Comparison of ENCODE assay signal across 8 cellular contexts in the genomic region with DNA sequence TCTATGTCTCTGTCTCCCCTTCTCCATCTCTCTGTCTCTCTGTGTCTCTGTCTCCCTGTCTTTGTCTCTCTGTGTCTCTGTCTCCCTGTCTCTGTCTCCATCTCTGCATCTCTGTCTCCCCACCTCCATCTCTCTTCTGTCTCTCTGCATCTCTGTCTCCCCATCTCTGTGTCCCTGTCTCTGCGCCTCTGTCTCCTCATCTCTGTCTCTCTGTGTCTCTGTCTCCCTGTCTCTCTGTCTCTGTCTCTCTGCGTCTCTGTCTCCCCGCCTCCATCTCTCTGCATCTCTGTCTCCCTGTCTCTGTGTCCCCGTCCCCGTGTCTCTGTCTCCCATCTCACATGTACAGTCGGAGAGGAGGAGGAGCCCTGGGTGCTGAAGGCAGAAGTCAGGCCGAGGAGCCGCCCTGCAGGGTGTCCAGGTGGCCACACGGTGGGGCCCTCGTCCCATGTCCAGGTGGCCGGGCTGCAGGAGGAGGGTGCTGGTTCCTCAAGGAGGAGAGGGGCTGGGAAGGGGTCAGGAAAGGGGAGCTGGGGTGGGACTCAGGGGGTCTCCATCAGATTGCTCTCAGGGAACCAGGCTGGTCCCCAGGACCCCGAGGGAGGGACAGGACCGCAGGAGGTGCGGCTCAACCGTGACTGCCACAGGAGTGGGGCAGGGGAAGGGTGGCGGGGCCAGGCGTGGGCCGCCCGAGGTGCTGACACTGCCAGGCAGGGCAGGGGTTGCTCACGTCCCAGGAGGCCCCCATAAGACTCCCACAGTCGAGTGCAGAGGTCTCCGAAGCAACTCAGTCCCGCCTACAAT. TPM values are rescaled to one million over a fixed set of nuclear protein-coding genes. Genes with fewer than 3 reads are reported as not detected.
DNase-seq lines count a peak whose midpoint lies in the region; FAIRE-seq and TF ChIP-seq lines count a peak whose summit lies in the region.

No MANE protein-coding gene starts in this region.

- DNase-seq in EL (peak; percentile 57), M059J (ENCODE audit: low read depth) (peak; percentile 68), SK-N-SH (peak; percentile 91), head of caudate nucleus (peak; percentile 32 to 86 (median 71)), progenitor cell of endocrine pancreas (ENCODE audit: low spot score, unreplicated experiment) (peak; percentile 77), urothelium cell line (ENCODE audit: low spot score) (peak; percentile 77), GOT3 (lab: John Stamatoyannopoulos, UW) (no peak)
- peak; percentile 82 for DNase-seq in activated naive CD4-positive, alpha-beta T cell treated with anti-CD3 and anti-CD28 coated beads for 36 hours

- no peaks in the 10 kb centered on the region for H3K36me3 Mint-ChIP-seq in activated naive CD4-positive, alpha-beta T cell treated with anti-CD3 and anti-CD28 coated beads for 36 hours (ENCODE audit: low read depth)
- no peaks in the 10 kb centered on the region for H3K36me3 Mint-ChIP-seq in progenitor cell of endocrine pancreas (ENCODE audit: insufficient read depth)

- CTCF ChIA-PET in SK-N-SH (lab: Yijun Ruan, JAX): interaction anchor here (0.6 to 7.9 kb wide), 27 partner anchors 11 to 694 kb away, joined by 3 to 143 read pairs (median 5); partner anchors contain the start of genes C11orf21, TSPAN32 and TSSC4
- CTCF ChIA-PET in activated naive CD4-positive, alpha-beta T cell treated with anti-CD3 and anti-CD28 coated beads for 36 hours (lab: Charles Lee): interaction anchor here (1.1 to 3.5 kb wide), 6 partner anchors 11 to 223 kb away, joined by 3 to 27 read pairs (median 9); partner anchors contain the start of genes C11orf21 and TSPAN32

- intact Hi-C loops in activated naive CD4-positive, alpha-beta T cell treated with anti-CD3 and anti-CD28 coated beads for 36 hours (cut with micrococcal nuclease): loop anchor here (1.0 to 10.0 kb wide), 4 partner anchors 102 to 338 kb away; partner anchors contain the start of gene TSSC4
- intact Hi-C loops in head of caudate nucleus (cut with DNase I): loop anchor here (10.0 kb wide), 1 partner anchor 98 kb away; no protein-coding TSS in a partner anchor

- H3K79me2 ChIP-seq in SK-N-SH (ENCODE audit: insufficient read depth): no peaks in the 10 kb centered on the region

- H3K27me3 Mint-ChIP-seq in activated naive CD4-positive, alpha-beta T cell treated with anti-CD3 and anti-CD28 coated beads for 36 hours (ENCODE audit: low read depth): no peaks in the 10 kb centered on the region
- peaks cover 25% of the 10 kb centered on the region for H3K27me3 Mint-ChIP-seq in progenitor cell of endocrine pancreas

- no peak overlapping the region for H3K4me3 Mint-ChIP-seq in activated naive CD4-positive, alpha-beta T cell treated with anti-CD3 and anti-CD28 coated beads for 36 hours
- no peak overlapping the region for H3K4me3 Mint-ChIP-seq in progenitor cell of endocrine pancreas (ENCODE audit: low read depth)

- no peaks in the 10 kb centered on the region for H3K27me3 ChIP-seq in SK-N-SH (ENCODE audit: insufficient read depth)

- no peaks in the 10 kb centered on the region for H3K9me3 Mint-ChIP-seq in activated naive CD4-positive, alpha-beta T cell treated with anti-CD3 and anti-CD28 coated beads for 36 hours
- H3K9me3 Mint-ChIP-seq in progenitor cell of endocrine pancreas (ENCODE audit: low read depth): no peaks in the 10 kb centered on the region

- WGBS in SK-N-SH (ENCODE audit: low lambda C conversion rate): 10% methylated on average over 11 of the region's 23 CpGs

- POLR2A ChIA-PET in SK-N-SH (lab: Yijun Ruan, JAX): no interaction called here

- H3K36me3 ChIP-seq in SK-N-SH (replicated peaks in 1 of 2; ENCODE audit: control insufficient read depth in 1 of 2, insufficient read depth in 2 of 2, low read length in 1 of 2): no peaks in the 10 kb centered on the region

- no peaks in the 10 kb centered on the region for H4K20me1 ChIP-seq in SK-N-SH (ENCODE audit: insufficient read depth)

- H3K4me3 ChIP-seq in SK-N-SH (ENCODE audit: low read depth in 2 of 2, low read length in 1 of 2): no peak overlapping the region

- peak; percentile 60 for TF ChIP-seq CTCF in SK-N-SH (IDR thresholded peaks at IDR 0.05)
- peak; percentile 83 for TF ChIP-seq CTCF in progenitor cell of endocrine pancreas (IDR thresholded peaks at IDR 0.05; ENCODE audit: unreplicated experiment)

- no peak overlapping the region for H2AFZ ChIP-seq in SK-N-SH (ENCODE audit: low read depth)

- H3K9me2 ChIP-seq in SK-N-SH: no peaks in the 10 kb centered on the region

- peaks cover 0 to 28% of the 10 kb centered on the region in 2 experiments; a peak in 1 of 4 replicates for H3K4me1 ChIP-seq in SK-N-SH (ENCODE audit: control insufficient read depth in 1 of 2, insufficient read depth in 2 of 2, low read depth in 1 of 2, low read length in 1 of 2)

- H3K9me3 ChIP-seq in SK-N-SH: no peaks in the 10 kb centered on the region

- H3F3A ChIP-seq in SK-N-SH (replicated peaks; ENCODE audit: insufficient read depth): no peaks in the 10 kb centered on the region

- H3K4me2 ChIP-seq in SK-N-SH: no peak overlapping the region

- FAIRE-seq in urothelium cell line (lab: Jason Lieb, UNC): no peak

- TF ChIP-seq EP300 in SK-N-SH (IDR thresholded peaks at IDR 0.05; ENCODE audit: borderline replicate concordance in 1 of 2, low read depth in 1 of 2, low read length in 1 of 2): no peak

- no peak overlapping the region for H3K27ac Mint-ChIP-seq in activated naive CD4-positive, alpha-beta T cell treated with anti-CD3 and anti-CD28 coated beads for 36 hours
- peak overlapping the region; percentile 2 for H3K27ac Mint-ChIP-seq in progenitor cell of endocrine pancreas

- H3K4me1 Mint-ChIP-seq in activated naive CD4-positive, alpha-beta T cell treated with anti-CD3 and anti-CD28 coated beads for 36 hours (ENCODE audit: low read depth): no peaks in the 10 kb centered on the region
- no peaks in the 10 kb centered on the region for H3K4me1 Mint-ChIP-seq in progenitor cell of endocrine pancreas (ENCODE audit: low read depth)

- peak; percentile 91 for TF ChIP-seq RAD21 in SK-N-SH (IDR thresholded peaks at IDR 0.05; ENCODE audit: low read length)

- H3K9ac ChIP-seq in SK-N-SH: no peak overlapping the region

- H3K27ac ChIP-seq in SK-N-SH (ENCODE audit: low read depth in 2 of 2, low read length in 1 of 2): no peak overlapping the region

TF ChIP-seq in SK-N-SH, 30 proteins besides CTCF, POLR2A, EP300 and RAD21:
- TF ChIP-seq POLR2AphosphoS5 (IDR thresholded peaks at IDR 0.05; ENCODE audit: low read depth, low read length) (no peak), RXRA (IDR thresholded peaks at IDR 0.05; ENCODE audit: borderline replicate concordance, low read depth) (no peak), MEF2A (IDR thresholded peaks at IDR 0.05; ENCODE audit: borderline replicate concordance, low read depth) (no peak), SMC3 (IDR thresholded peaks at IDR 0.05; ENCODE audit: low read depth, low read length) (peak; percentile 88)
TF ChIP-seq in SK-N-SH: peak in this region for 1.

RNA-seq across cellular contexts. Expression of gene TH, which starts 25.6 kb away (rescaled TPM):
- 0.07 TPM in 1 of 2 replicates, not detected in the other for total RNA-seq in M059J (2014; rRNA removed; shearing (Covaris generic))
- polyA plus RNA-seq in SK-N-SH (2012; rRNA removed): not detected in 2 replicates
- polyA plus RNA-seq in SK-N-SH (2012; cell fraction: cytosol; rRNA removed): not detected in 2 replicates
- polyA plus RNA-seq in SK-N-SH (2012; cell fraction: nucleus; rRNA removed): not detected in 2 replicates
- not detected for total RNA-seq in activated naive CD4-positive, alpha-beta T cell treated with anti-CD3 and anti-CD28 coated beads for 36 hours
- 0.53 and 1.1 TPM in 2 replicates for total RNA-seq in progenitor cell of endocrine pancreas

RNA-seq across cellular contexts. Expression of gene INS, which starts 36.2 kb away (rescaled TPM):
- not detected in 2 replicates for total RNA-seq in M059J (2014; rRNA removed; shearing (Covaris generic))
- polyA plus RNA-seq in SK-N-SH (2012; rRNA removed): not detected in 2 replicates
- polyA plus RNA-seq in SK-N-SH (2012; cell fraction: cytosol; rRNA removed): not detected in 2 replicates
- not detected in 2 replicates for polyA plus RNA-seq in SK-N-SH (2012; cell fraction: nucleus; rRNA removed)
- not detected for total RNA-seq in activated naive CD4-positive, alpha-beta T cell treated with anti-CD3 and anti-CD28 coated beads for 36 hours
- total RNA-seq in progenitor cell of endocrine pancreas: 68.7 and 75.2 TPM in 2 replicates

RNA-seq across cellular contexts. Expression of gene IGF2, which starts 58.0 kb away (rescaled TPM):
- total RNA-seq in M059J (2014; rRNA removed; shearing (Covaris generic)): 0.02 and 0.07 TPM in 2 replicates
- polyA plus RNA-seq in SK-N-SH (2012; rRNA removed): 0.05 TPM in 1 of 2 replicates, not detected in the other
- 0.03 and 0.04 TPM in 2 replicates for polyA plus RNA-seq in SK-N-SH (2012; cell fraction: cytosol; rRNA removed)
- polyA plus RNA-seq in SK-N-SH (2012; cell fraction: nucleus; rRNA removed): not detected in 2 replicates
- total RNA-seq in activated naive CD4-positive, alpha-beta T cell treated with anti-CD3 and anti-CD28 coated beads for 36 hours: under 1 TPM; 0.21 to 0.37 TPM
- 4,678 and 5,100 TPM in 2 replicates for total RNA-seq in progenitor cell of endocrine pancreas

Comparison
In these comparisons a context has a peak if more than half of its experiments do, and no peak if none do; other contexts are left out.
1. RNA of gene INS, which starts 36.2 kb away (total RNA-seq): 68.7 to 75.2 TPM in progenitor cell of endocrine pancreas; not detected in M059J and not detected in activated naive CD4-positive, alpha-beta T cell treated with anti-CD3 and anti-CD28 coated beads for 36 hours; every median in the first group is over 10 times any median in the second.
2. RNA of gene IGF2, which starts 58.0 kb away (total RNA-seq): 4,678 to 5,100 TPM in progenitor cell of endocrine pancreas; 0.21 to 0.37 TPM in activated naive CD4-positive, alpha-beta T cell treated with anti-CD3 and anti-CD28 coated beads for 36 hours and 0.02 to 0.07 TPM in M059J; every median in the first group is over 1,000 times any median in the second.